In genomic region chr12:130357729-130358330, GRCh38 we compare ENCODE assay signal across 23 cellular contexts. TPM values are rescaled to one million over a fixed set of nuclear protein-coding genes. Genes with fewer than 3 reads are reported as not detected.
DNase-seq lines count a peak whose midpoint lies in the region; ATAC-seq, FAIRE-seq and TF ChIP-seq lines count a peak whose summit lies in the region.
"Had no signal": no experiment of that assay in that cellular context is flagged by ENCODE, and none has a peak within 500 bp of the region (broad histone marks: within the 10 kb centered on the region; RNA-seq: fewer than 3 reads in every experiment).

No MANE protein-coding gene starts in this region.

- H2BK15ac ChIP-seq in IMR-90 (ENCODE audit: low read depth, low read length) = no peak overlapping the region

- H4K20me1 ChIP-seq in BLaER1 treated with 17β-estradiol and CSF1 and Interleukin-3, amounts not matched to agents 10 nM and 100 nM = no peaks in the 10 kb centered on the region
- H4K20me1 ChIP-seq in IMR-90 (ENCODE audit: insufficient read depth, low read length) (no peaks in the 10 kb centered on the region), keratinocyte (ENCODE audit: control insufficient read depth, extremely low read depth, insufficient read depth, low read length) (no peaks in the 10 kb centered on the region)

- peak overlapping the region in 10 of 11 experiments; percentile 8 to 77 (median 57); a peak in 18 of 22 replicates for H3K4me2 ChIP-seq in BLaER1 treated with 17β-estradiol and CSF1 and Interleukin-3, amounts not matched to agents 10 nM and 100 nM
- H3K4me2 ChIP-seq in IMR-90 (ENCODE audit: low read depth, low read length) (no peak overlapping the region), keratinocyte (ENCODE audit: control insufficient read depth, extremely low read depth, insufficient read depth, low read depth, low read length) (peak overlapping the region; percentile 34)

- no peaks in the 10 kb centered on the region for H3K9me1 ChIP-seq in IMR-90 (ENCODE audit: insufficient read depth, low read length)
- no peaks in the 10 kb centered on the region for H3K9me1 ChIP-seq in keratinocyte (ENCODE audit: control insufficient read depth, extremely low read depth, insufficient read depth, low read length)

- no peaks in the 10 kb centered on the region for H3K27me3 Mint-ChIP-seq in osteocyte (ENCODE audit: unreplicated experiment)
- H3K27me3 Mint-ChIP-seq in activated CD8-positive, alpha-beta memory T cell treated with anti-CD3 and anti-CD28 coated beads, Interleukin-2, amount 10 ng/mL, durations not matched to agents 7 days and 5 days = no peaks in the 10 kb centered on the region

- H3K27me3 ChIP-seq in BLaER1 treated with 17β-estradiol and CSF1 and Interleukin-3, amounts not matched to agents 10 nM and 100 nM = no peaks in the 10 kb centered on the region
- H3K27me3 ChIP-seq in IMR-90 (ENCODE audit: control insufficient read depth, insufficient read depth, low read length) (no peaks in the 10 kb centered on the region), bronchial epithelial cell (ENCODE audit: control insufficient read depth, insufficient read depth, low read length) (no peaks in the 10 kb centered on the region), keratinocyte (ENCODE audit: control insufficient read depth, extremely low read depth, insufficient read depth, low read length) (no peaks in the 10 kb centered on the region)

- H3K79me1 ChIP-seq in IMR-90 (ENCODE audit: low read depth in 1 of 2, low read length in 2 of 2) = no peaks in the 10 kb centered on the region

- H4K91ac ChIP-seq in IMR-90 (ENCODE audit: insufficient read depth, low read depth, low read length) = no peak overlapping the region

- no peak overlapping the region for H2BK5ac ChIP-seq in IMR-90 (ENCODE audit: low read depth, low read length, poor library complexity, severe bottlenecking)

- H3K18ac ChIP-seq in IMR-90 (ENCODE audit: low read depth, low read length) = no peak overlapping the region

- no peaks in the 10 kb centered on the region for H3K9me3 Mint-ChIP-seq in osteocyte (ENCODE audit: unreplicated experiment)
- H3K9me3 Mint-ChIP-seq in activated CD8-positive, alpha-beta memory T cell treated with anti-CD3 and anti-CD28 coated beads, Interleukin-2, amount 10 ng/mL, durations not matched to agents 7 days and 5 days (ENCODE audit: low read depth) = no peaks in the 10 kb centered on the region
- H3K9me3 Mint-ChIP-seq: CD4-positive, alpha-beta T cell had no signal

- H4K8ac ChIP-seq in IMR-90 (ENCODE audit: low read depth in 2 of 2, low read length in 2 of 2) = no peak overlapping the region

- no peak overlapping the region for H3K4me3 ChIP-seq in BLaER1 treated with 17β-estradiol and CSF1 and Interleukin-3, amounts not matched to agents 10 nM and 100 nM
- H3K4me3 ChIP-seq in IMR-90 (ENCODE audit: insufficient read depth, low read depth, low read length) = no peak overlapping the region
- no peak overlapping the region for H3K4me3 ChIP-seq in bronchial epithelial cell (ENCODE audit: low read depth, low read length)
- no peak overlapping the region for H3K4me3 ChIP-seq in keratinocyte (ENCODE audit: control insufficient read depth in 2 of 3, extremely low read depth in 1 of 3, insufficient read depth in 2 of 3, low read depth in 1 of 3, low read length in 3 of 3)
- H3K4me3 ChIP-seq: HAP-1 had no signal

- no peak overlapping the region for H3K4me3 Mint-ChIP-seq in osteocyte (ENCODE audit: unreplicated experiment)
- H3K4me3 Mint-ChIP-seq in activated CD8-positive, alpha-beta memory T cell treated with anti-CD3 and anti-CD28 coated beads, Interleukin-2, amount 10 ng/mL, durations not matched to agents 7 days and 5 days = no peak overlapping the region
- H3K4me3 Mint-ChIP-seq: CD4-positive, alpha-beta T cell had no signal

- H3K27ac Mint-ChIP-seq in osteocyte (ENCODE audit: unreplicated experiment) = no peak overlapping the region
- H3K27ac Mint-ChIP-seq in activated CD8-positive, alpha-beta memory T cell treated with anti-CD3 and anti-CD28 coated beads, Interleukin-2, amount 10 ng/mL, durations not matched to agents 7 days and 5 days = no peak overlapping the region
- H3K27ac Mint-ChIP-seq: CD4-positive, alpha-beta T cell had no signal

- H3K36me3 ChIP-seq in BLaER1 treated with 17β-estradiol and CSF1 and Interleukin-3, amounts not matched to agents 10 nM and 100 nM = no peaks in the 10 kb centered on the region
- H3K36me3 ChIP-seq in IMR-90 (ENCODE audit: control insufficient read depth, insufficient read depth, low read length) (no peaks in the 10 kb centered on the region), bronchial epithelial cell (ENCODE audit: control insufficient read depth, insufficient read depth, low read length) (no peaks in the 10 kb centered on the region), keratinocyte (ENCODE audit: control insufficient read depth in 2 of 2, extremely low read depth in 1 of 2, insufficient read depth in 2 of 2, low read length in 2 of 2) (no peaks in the 10 kb centered on the region)
- H3K36me3 ChIP-seq: BE2C, HAP-1 had no signal

- no peak overlapping the region for H4K5ac ChIP-seq in IMR-90 (ENCODE audit: low read depth, low read length)

- no peaks in the 10 kb centered on the region for H3K9me3 ChIP-seq in BLaER1 treated with 17β-estradiol and CSF1 and Interleukin-3, amounts not matched to agents 10 nM and 100 nM (replicated peaks in 1 of 11)
- H3K9me3 ChIP-seq in IMR-90 (ENCODE audit: control insufficient read depth, insufficient read depth, low read length) = peaks cover 16% of the 10 kb centered on the region
- no peaks in the 10 kb centered on the region for H3K9me3 ChIP-seq in keratinocyte (ENCODE audit: control insufficient read depth, low read depth, low read length)
- H3K9me3 ChIP-seq: BE2C, HAP-1 had no signal

- no TSS peak for BruUV-seq in IMR-90 (replicated peaks; lab: Mats Ljungman, UMichigan)

- no peaks in the 10 kb centered on the region for H3K4me1 Mint-ChIP-seq in osteocyte (ENCODE audit: unreplicated experiment)
- no peaks in the 10 kb centered on the region for H3K4me1 Mint-ChIP-seq in activated CD8-positive, alpha-beta memory T cell treated with anti-CD3 and anti-CD28 coated beads, Interleukin-2, amount 10 ng/mL, durations not matched to agents 7 days and 5 days

- H3K56ac ChIP-seq in IMR-90 (ENCODE audit: extremely low read depth, insufficient read depth, low read length) = no peak overlapping the region

- DNase-seq in IMR-90 (no peak), bronchial epithelial cell (ENCODE audit: low read depth) (peak; percentile 83), keratinocyte (ENCODE audit: low read depth, low spot score) (no peak), osteocyte (ENCODE audit: extremely low spot score, unreplicated experiment) (no peak), NCI-H526 treated with DMSO at 0.1 percent for 48 hours (lab: John Stamatoyannopoulos, UW) (no peak)
- DNase-seq in activated CD8-positive, alpha-beta memory T cell treated with anti-CD3 and anti-CD28 coated beads, Interleukin-2, amount 10 ng/mL, durations not matched to agents 7 days and 5 days = no peak
- DNase-seq: BE2C; CD4-positive, alpha-beta T cell; COR-L47; MM.1S; NCI-H1048; NCI-H1436 treated with DMSO at 0.1 percent for 48 hours; NCI-H1930; NCI-H526; OCI-M1; Right ventricle myocardium superior had no signal

- ATAC-seq in IMR-90 (ENCODE audit: low read depth) = no peak
- no peak for ATAC-seq in HG02840 (IDR thresholded peaks at IDR 0.05; ENCODE audit: low FRiP score, unreplicated experiment)
- ATAC-seq in activated CD8-positive, alpha-beta memory T cell treated with anti-CD3 and anti-CD28 coated beads, Interleukin-2, amount 10 ng/mL, durations not matched to agents 7 days and 5 days = no peak

- no peak overlapping the region for H3K4ac ChIP-seq in IMR-90 (ENCODE audit: low read depth, low read length)

- no peak overlapping the region for H3K14ac ChIP-seq in IMR-90 (replicated peaks; ENCODE audit: low read depth, low read length)

- peak; percentile 50 for FAIRE-seq in bronchial epithelial cell (lab: Jason Lieb, UNC)
- no peak for FAIRE-seq in keratinocyte (lab: Jason Lieb, UNC)
- FAIRE-seq: GM12891 had no signal

- no peak overlapping the region for H2AK5ac ChIP-seq in IMR-90 (ENCODE audit: low read depth, low read length)

- CTCF ChIA-PET in IMR-90 (lab: Yijun Ruan, JAX) = no interaction called here
- CTCF ChIA-PET in activated CD8-positive, alpha-beta memory T cell treated with anti-CD3 and anti-CD28 coated beads, Interleukin-2, amount 10 ng/mL, durations not matched to agents 7 days and 5 days (lab: Charles Lee) = no interaction called here

- no peak overlapping the region for H3K9ac ChIP-seq in BLaER1 treated with 17β-estradiol and CSF1 and Interleukin-3, amounts not matched to agents 10 nM and 100 nM
- H3K9ac ChIP-seq in IMR-90 (ENCODE audit: low read depth, low read length) (no peak overlapping the region), keratinocyte (ENCODE audit: control insufficient read depth, extremely low read depth, insufficient read depth, low read length) (no peak overlapping the region)

- TF ChIP-seq POLR2A in IMR-90 (IDR thresholded peaks at IDR 0.05; ENCODE audit: low read depth, low read length) = no peak

- H3K27ac ChIP-seq in BLaER1 treated with 17β-estradiol and CSF1 and Interleukin-3, amounts not matched to agents 10 nM and 100 nM = no peak overlapping the region
- H3K27ac ChIP-seq in IMR-90 (ENCODE audit: insufficient read depth, low read length) (no peak overlapping the region), keratinocyte (ENCODE audit: control insufficient read depth, insufficient read depth, low read length) (no peak overlapping the region)

- POLR2A ChIA-PET in IMR-90 (lab: Charles Lee; ENCODE audit: unreplicated experiment) = no interaction called here

- peaks cover 0 to 20% (median 16%) of the 10 kb centered on the region in 10 experiments; a peak in 13 of 20 replicates for H3K4me1 ChIP-seq in BLaER1 treated with 17β-estradiol and CSF1 and Interleukin-3, amounts not matched to agents 10 nM and 100 nM
- no peaks in the 10 kb centered on the region for H3K4me1 ChIP-seq in IMR-90 (ENCODE audit: control insufficient read depth, insufficient read depth, low read length)
- peaks cover 4% of the 10 kb centered on the region for H3K4me1 ChIP-seq in keratinocyte (ENCODE audit: control insufficient read depth, extremely low read depth, insufficient read depth, low read length)
- H3K4me1 ChIP-seq: BE2C, HAP-1 had no signal

- no peaks in the 10 kb centered on the region for H3K36me3 Mint-ChIP-seq in osteocyte (ENCODE audit: unreplicated experiment)
- H3K36me3 Mint-ChIP-seq in activated CD8-positive, alpha-beta memory T cell treated with anti-CD3 and anti-CD28 coated beads, Interleukin-2, amount 10 ng/mL, durations not matched to agents 7 days and 5 days = no peaks in the 10 kb centered on the region

- dilution Hi-C loops in IMR-90 (cut with HindIII; ENCODE audit: low sequenced_read_pairs, unreplicated experiment) = no loop called here
- dilution Hi-C loops in keratinocyte (cut with MboI; ENCODE audit: extremely low pct_ligation_motif_present, low sequenced_read_pairs) = no loop called here

- in situ Hi-C loops in IMR-90 (cut with MboI; ENCODE audit: low sequenced_read_pairs) = no loop called here

- intact Hi-C loops in IMR-90 (cut with micrococcal nuclease) = no loop called here

- no peak for TF ChIP-seq RAD21 in IMR-90 (IDR thresholded peaks at IDR 0.05; ENCODE audit: low read length)

- H3K79me2 ChIP-seq in keratinocyte (ENCODE audit: control insufficient read depth, insufficient read depth, low read length) = no peaks in the 10 kb centered on the region

- H2BK20ac ChIP-seq in IMR-90 (ENCODE audit: low read depth, low read length) = no peak overlapping the region

- H2BK120ac ChIP-seq in IMR-90 (ENCODE audit: low read depth, low read length) = no peak overlapping the region

- no peak overlapping the region for H2AK9ac ChIP-seq in IMR-90 (replicated peaks; ENCODE audit: low read depth, low read length, poor library complexity)

- no peak overlapping the region for H3K23ac ChIP-seq in IMR-90 (ENCODE audit: low read depth, low read length)

- TF ChIP-seq CTCF in IMR-90 (conservative IDR thresholded peaks at IDR 0.05; ENCODE audit: low read depth, low read length) = no peak
- TF ChIP-seq CTCF in bronchial epithelial cell (IDR thresholded peaks at IDR 0.05; ENCODE audit: insufficient read depth, low read length, severe bottlenecking) = no peak
- TF ChIP-seq CTCF in keratinocyte (optimal IDR thresholded peaks at IDR 0.05 in 1 of 3, IDR thresholded peaks at IDR 0.05 in 1 of 3, conservative IDR thresholded peaks at IDR 0.05 in 1 of 3; ENCODE audit: extremely low read depth in 1 of 3, insufficient read depth in 2 of 3, low read length in 3 of 3) = no peak
- no peak for TF ChIP-seq CTCF in osteocyte (IDR thresholded peaks at IDR 0.05)

- 52% methylated on average over 3 of the region's 14 CpGs; no CpG with 5 or more reads in 1 of the 2 experiments for WGBS in IMR-90 (ENCODE audit: extremely low coverage in 2 of 2, insufficient read length in 1 of 2), 2 experiments

- H2AFZ ChIP-seq in IMR-90 (replicated peaks; ENCODE audit: low read length, poor library complexity) (no peak overlapping the region), keratinocyte (ENCODE audit: control insufficient read depth, low read length) (no peak overlapping the region)

RNA-seq across cellular contexts. Expression of gene PIWIL1, which starts 20.1 kb away (rescaled TPM):
- not detected in 2 replicates for total RNA-seq in IMR-90 (2012; rRNA removed)
- not detected in 2 replicates for polyA plus RNA-seq in IMR-90 (2012; rRNA removed)
- not detected in 2 replicates for polyA plus RNA-seq in IMR-90 (2012; cell fraction: cytosol; rRNA removed)
- polyA plus RNA-seq in IMR-90 (2012; cell fraction: nucleus; rRNA removed; ENCODE audit: low replicate concordance) = not detected in 2 replicates
- total RNA-seq in bronchial epithelial cell = not detected in 2 replicates
- 0.01 to 0.13 TPM (median 0.09 TPM) in 3 replicates for polyA plus RNA-seq in keratinocyte
- not detected for polyA plus RNA-seq in keratinocyte (2011; ENCODE audit: low read depth)
- polyA plus RNA-seq in keratinocyte (2011; cell fraction: cytosol; rRNA removed) = 0.03 and 0.13 TPM in 2 replicates
- polyA plus RNA-seq in keratinocyte (2011; cell fraction: nucleus; rRNA removed) = 0.06 and 0.13 TPM in 2 replicates
- polyA plus RNA-seq in keratinocyte (2012; ENCODE audit: low replicate concordance) = 0.02 TPM in 1 of 2 replicates, not detected in the other
- polyA minus RNA-seq in keratinocyte = not detected in 3 replicates
- polyA minus RNA-seq in keratinocyte (2011; cell fraction: cytosol; rRNA and poly(A)+ RNA removed) = not detected
- polyA minus RNA-seq in keratinocyte (2011; cell fraction: nucleus; rRNA and poly(A)+ RNA removed) = not detected in 2 replicates
- not detected in 2 replicates for total RNA-seq in osteocyte
- not detected for total RNA-seq in activated CD8-positive, alpha-beta memory T cell treated with anti-CD3 and anti-CD28 coated beads, Interleukin-2, amount 10 ng/mL, durations not matched to agents 7 days and 5 days
- total RNA-seq: A673; CD4-positive, alpha-beta T cell; LHCN-M2; Right ventricle myocardium superior; SK-MEL-5 had no signal
